In genomic region chrX:48475295-48475694, GRCh38 we compare ENCODE assay signal across 8 cellular contexts. TPM values are rescaled to one million over a fixed set of nuclear protein-coding genes. Genes with fewer than 3 reads are reported as not detected.
DNase-seq lines count a peak whose midpoint lies in the region; ATAC-seq and TF ChIP-seq lines count a peak whose summit lies in the region.

No MANE protein-coding gene starts in this region.

- in situ Hi-C loops in KBM-7 (cut with MboI; ENCODE audit: low pct_unique_long_range_greater_than_20kb, low sequenced_read_pairs) = no loop called here

- no peak for TF ChIP-seq CTCF in esophagus squamous epithelium (IDR thresholded peaks at IDR 0.05)
- TF ChIP-seq CTCF in sigmoid colon (IDR thresholded peaks at IDR 0.05) = no peak

- H3K36me3 ChIP-seq in esophagus squamous epithelium = peaks cover 0 to under 1% (median 0%) of the 10 kb centered on the region in 3 donors
- no peaks in the 10 kb centered on the region for H3K36me3 ChIP-seq in sigmoid colon

- peaks cover 0 to 25% (median 3%) of the 10 kb centered on the region in 3 donors for H3K4me1 ChIP-seq in esophagus squamous epithelium
- peaks cover 0 to 11% (median 4%) of the 10 kb centered on the region in 4 donors for H3K4me1 ChIP-seq in sigmoid colon

- TF ChIP-seq POLR2A in esophagus squamous epithelium (IDR thresholded peaks at IDR 0.05) = no peak
- TF ChIP-seq POLR2A in sigmoid colon (IDR thresholded peaks at IDR 0.05) = no peak

- H3K27me3 ChIP-seq in esophagus squamous epithelium (no peaks in the 10 kb centered on the region), sigmoid colon (no peaks in the 10 kb centered on the region)

- peak overlapping the region; percentile 62 to 77 (median 69) for H3K4me3 ChIP-seq in esophagus squamous epithelium
- peak overlapping the region; percentile 58 to 73 (median 66) for H3K4me3 ChIP-seq in sigmoid colon

- intact Hi-C loops in esophagus squamous epithelium (cut with DNase I) (no loop called here), sigmoid colon (cut with DNase I) (loop anchor here (10.0 kb wide), 1 partner anchor 400 kb away; the partner anchor contains the start of gene ZNF630)

- DNase-seq in RPMI8226 = peak; percentile 35
- DNase-seq in esophagus squamous epithelium (lab: John Stamatoyannopoulos, UW) = no peak
- no peak for DNase-seq in sigmoid colon
- DNase-seq in KBM-7 = no peak
- no peak for DNase-seq in activated CD4-positive, CD25-positive, alpha-beta regulatory T cell treated with anti-CD3 and anti-CD28 coated beads, Interleukin-2, amount 50 U/mL, for 72 hours
- no peak for DNase-seq in NCI-H774 (lab: John Stamatoyannopoulos, UW)

- H3K27ac ChIP-seq in esophagus squamous epithelium = peak overlapping the region; percentile 86 to 89 (median 88)
- peak overlapping the region; percentile 77 to 89 (median 84) for H3K27ac ChIP-seq in sigmoid colon

- 0 to 14% methylated on average over 5 of the region's 5 CpGs for WGBS in esophagus squamous epithelium, 2 donors
- WGBS in sigmoid colon, 2 donors = 1% methylated on average over 5 of the region's 5 CpGs

- ATAC-seq in GM18511 (IDR thresholded peaks at IDR 0.05; ENCODE audit: unreplicated experiment) = peak; percentile 24
- no peak for ATAC-seq in HG03159 (IDR thresholded peaks at IDR 0.05; ENCODE audit: unreplicated experiment)

- no peak for TF ChIP-seq EP300 in sigmoid colon (IDR thresholded peaks at IDR 0.05)

- H3K9me3 ChIP-seq in esophagus squamous epithelium (no peaks in the 10 kb centered on the region), sigmoid colon (no peaks in the 10 kb centered on the region)

RNA-seq across cellular contexts. Expression of gene FTSJ1, which starts 0.7 kb away (rescaled TPM):
- 10 to 100 TPM; 33.4 to 61.8 (median 45.8) TPM for total RNA-seq in esophagus squamous epithelium
- total RNA-seq in sigmoid colon = 10 to 100 TPM; 24.6 to 39.9 (median 28.4) TPM
- polyA plus RNA-seq in sigmoid colon = 10 to 100 TPM; 15.6 to 37.4 (median 18.5) TPM

RNA-seq across cellular contexts. Expression of gene SLC38A5, which starts 5.2 kb away (rescaled TPM):
- total RNA-seq in esophagus squamous epithelium (10 to 100 TPM in 3 of 4 donors, 1 to 10 TPM in 1; 9.6 to 25.4 (median 24.7) TPM), sigmoid colon (1 to 10 TPM; 1.9 to 4.6 (median 3.7) TPM)
- 10 to 100 TPM in 1 of 3 donors, 1 to 10 TPM in 2; 3.7 to 68.4 (median 4.2) TPM for polyA plus RNA-seq in sigmoid colon

RNA-seq across cellular contexts. Expression of gene PORCN, which starts 33.5 kb away (rescaled TPM):
- total RNA-seq in esophagus squamous epithelium (10 to 100 TPM; 11.2 to 25.8 (median 17.6) TPM), sigmoid colon (10 to 100 TPM; 12.2 to 13.3 (median 12.9) TPM)
- 1 to 10 TPM; 1.2 to 7.4 (median 3.2) TPM for polyA plus RNA-seq in sigmoid colon

RNA-seq across cellular contexts. Expression of gene EBP, which starts 46.3 kb away (rescaled TPM):
- 100 to 1,000 TPM in 1 of 4 donors, 10 to 100 TPM in 3; 60.8 to 119 (median 87.1) TPM for total RNA-seq in esophagus squamous epithelium
- total RNA-seq in sigmoid colon = 10 to 100 TPM; 14.3 to 25.3 (median 18.6) TPM
- polyA plus RNA-seq in sigmoid colon = 100 to 1,000 TPM in 1 of 3 donors, 10 to 100 TPM in 2; 47.4 to 310 (median 65.4) TPM
